ENCODE assay signal across 16 cellular contexts in the genomic region with DNA sequence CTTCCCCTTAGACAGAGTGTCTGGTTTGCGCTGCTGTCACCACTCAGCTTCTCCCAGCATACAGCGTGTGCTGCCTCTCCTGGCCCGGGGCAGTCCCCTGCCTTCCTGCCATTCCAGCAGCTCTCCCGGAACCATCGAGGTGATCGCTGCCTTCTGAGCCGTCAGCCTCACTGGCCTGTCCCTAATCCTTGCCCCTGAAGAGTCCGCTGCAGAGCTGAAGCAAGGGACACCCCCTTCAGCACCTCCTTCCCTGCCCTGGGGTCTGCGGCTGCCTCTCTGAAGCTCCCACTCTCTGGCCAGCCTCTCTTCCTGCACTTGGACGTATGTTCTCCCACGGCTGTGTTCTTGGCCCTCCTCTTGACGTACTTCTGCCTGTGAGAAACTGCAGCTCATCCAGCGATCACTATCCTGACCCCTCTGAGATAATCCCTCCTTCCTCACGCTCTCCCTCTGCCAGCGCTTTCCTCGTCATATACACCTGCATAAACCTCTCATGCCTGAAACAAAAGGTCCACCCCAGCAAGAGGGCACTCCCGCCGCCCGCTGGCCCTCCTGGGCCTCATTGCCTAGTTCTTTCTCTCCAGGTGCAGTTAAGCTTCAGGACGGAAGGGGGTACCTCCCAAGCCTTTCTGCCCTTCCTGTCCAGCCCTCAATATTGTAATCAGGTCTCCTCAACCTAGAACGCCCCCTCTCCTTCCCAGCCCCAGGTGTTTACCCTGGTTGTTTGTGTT.
DNase-seq lines count a peak whose midpoint lies in the region; ATAC-seq and TF ChIP-seq lines count a peak whose summit lies in the region.
"Had no signal": no experiment of that assay in that cellular context is flagged by ENCODE, and none has a peak within 500 bp of the region (broad histone marks: within the 10 kb centered on the region; RNA-seq: fewer than 3 reads in every experiment).

No MANE protein-coding gene starts in this region.

- H3K9me3 ChIP-seq in KOPT-K1 (ENCODE audit: insufficient read depth, low read length, poor library complexity, severe bottlenecking): no peaks in the 10 kb centered on the region
- H3K9me3 ChIP-seq in psoas muscle: no peaks in the 10 kb centered on the region
- H3K9me3 ChIP-seq: gastroesophageal sphincter had no signal

- H3K36me3 Mint-ChIP-seq in activated T-cell treated with anti-CD3 and anti-CD28 coated beads, Interleukin-2, amount 50 U/mL, for 24 hours (ENCODE audit: low read depth): peaks cover 58% of the 10 kb centered on the region
- H3K36me3 Mint-ChIP-seq in activated naive CD4-positive, alpha-beta T cell treated with anti-CD3 and anti-CD28 coated beads, Interleukin-2, amount 50 U/mL, for 72 hours: peaks cover 10 to 50% of the 10 kb centered on the region in 2 donors

- intact Hi-C loops in sciatic nerve (cut with DNase I): no loop called here
- intact Hi-C loops in psoas muscle (cut with DNase I): no loop called here

- peak overlapping the region; percentile 7 for H3K27ac Mint-ChIP-seq in activated T-cell treated with anti-CD3 and anti-CD28 coated beads, Interleukin-2, amount 50 U/mL, for 24 hours
- H3K27ac Mint-ChIP-seq in activated naive CD4-positive, alpha-beta T cell treated with anti-CD3 and anti-CD28 coated beads, Interleukin-2, amount 50 U/mL, for 72 hours: peak overlapping the region; percentile 59 to 98
- H3K27ac Mint-ChIP-seq: HFFc6, nephron had no signal

- peaks cover 15% of the 10 kb centered on the region for H3K36me3 ChIP-seq in KOPT-K1 (ENCODE audit: insufficient read depth, low read length)
- no peaks in the 10 kb centered on the region for H3K36me3 ChIP-seq in psoas muscle (ENCODE audit: insufficient read depth in 1 of 2, low read depth in 1 of 2)

- no peak for TF ChIP-seq CTCF in psoas muscle (IDR thresholded peaks at IDR 0.05)

- no peak for ATAC-seq in activated naive CD4-positive, alpha-beta T cell treated with anti-CD3 and anti-CD28 coated beads, Interleukin-2, amount 50 U/mL, for 72 hours
- ATAC-seq in sciatic nerve: no peak
- ATAC-seq in HG03442 (IDR thresholded peaks at IDR 0.05; ENCODE audit: unreplicated experiment): no peak
- no peak for ATAC-seq in psoas muscle
- ATAC-seq: gastroesophageal sphincter had no signal

- peaks cover 51% of the 10 kb centered on the region for H3K4me1 Mint-ChIP-seq in activated T-cell treated with anti-CD3 and anti-CD28 coated beads, Interleukin-2, amount 50 U/mL, for 24 hours (ENCODE audit: low read depth)

- no peak overlapping the region for H3K4me3 ChIP-seq in psoas muscle
- H3K4me3 ChIP-seq: gastroesophageal sphincter, PC-9 had no signal

- H3K4me1 ChIP-seq in psoas muscle: peaks cover 23% of the 10 kb centered on the region

- no peaks in the 10 kb centered on the region for H3K27me3 Mint-ChIP-seq in activated T-cell treated with anti-CD3 and anti-CD28 coated beads, Interleukin-2, amount 50 U/mL, for 24 hours

- no peak for DNase-seq in activated T-cell treated with anti-CD3 and anti-CD28 coated beads, Interleukin-2, amount 50 U/mL, for 24 hours
- no peak for DNase-seq in activated T-cell treated with anti-CD3 and anti-CD28 coated beads for 4 hours
- DNase-seq in activated naive CD4-positive, alpha-beta T cell treated with anti-CD3 and anti-CD28 coated beads, Interleukin-2, amount 50 U/mL, for 72 hours (ENCODE audit: low spot score in 2 of 2): peak in 1 of 2 donors; percentile 34
- peak; percentile 43 for DNase-seq in sciatic nerve (ENCODE audit: low spot score)
- DNase-seq in midbrain (lab: John Stamatoyannopoulos, UW): no peak
- no peak for DNase-seq in psoas muscle
- DNase-seq: amygdala, cerebellar nuclear complex, HFFc6, NCI-H1105 treated with DMSO at 0.1 percent for 48 hours, NCI-H526, PC-9 had no signal

- no peak overlapping the region for H3K4me3 Mint-ChIP-seq in activated T-cell treated with anti-CD3 and anti-CD28 coated beads, Interleukin-2, amount 50 U/mL, for 24 hours
- H3K4me3 Mint-ChIP-seq: HFFc6, nephron had no signal

- no peaks in the 10 kb centered on the region for H3K27me3 ChIP-seq in psoas muscle (ENCODE audit: insufficient read depth in 3 of 3, low read length in 2 of 3)
- H3K27me3 ChIP-seq: gastroesophageal sphincter had no signal

- peak overlapping the region; percentile 99 for H3K27ac ChIP-seq in KOPT-K1 (ENCODE audit: low read depth, low read length, poor library complexity, severe bottlenecking)
- H3K27ac ChIP-seq in psoas muscle: no peak overlapping the region
- H3K27ac ChIP-seq: PC-9 had no signal

- WGBS in psoas muscle, 3 donors: 92 to 95% (median 92%) methylated on average over 21 of the region's 21 CpGs

- no peaks in the 10 kb centered on the region for H3K9me3 Mint-ChIP-seq in activated T-cell treated with anti-CD3 and anti-CD28 coated beads, Interleukin-2, amount 50 U/mL, for 24 hours
- H3K9me3 Mint-ChIP-seq in activated naive CD4-positive, alpha-beta T cell treated with anti-CD3 and anti-CD28 coated beads, Interleukin-2, amount 50 U/mL, for 72 hours: no peaks in the 10 kb centered on the region
- H3K9me3 Mint-ChIP-seq: HFFc6, nephron had no signal
